ENCODE assay signal across 18 cellular contexts in genomic region chr20:32648761-32649615, GRCh38. TPM values are rescaled to one million over a fixed set of nuclear protein-coding genes. Genes with fewer than 3 reads are reported as not detected.
DNase-seq lines count a peak whose midpoint lies in the region; ATAC-seq, FAIRE-seq and TF ChIP-seq lines count a peak whose summit lies in the region.
"Had no signal": no experiment of that assay in that cellular context is flagged by ENCODE, and none has a peak within 500 bp of the region (broad histone marks: within the 10 kb centered on the region; RNA-seq: fewer than 3 reads in every experiment).

No MANE protein-coding gene starts in this region.

- H4K8ac ChIP-seq in mesendoderm (ENCODE audit: low read depth, low read length): no peak overlapping the region

- no peak overlapping the region for H3K56ac ChIP-seq in mesendoderm (ENCODE audit: low read length)

- H3K4ac ChIP-seq in mesendoderm (ENCODE audit: low read depth, low read length): no peak overlapping the region

- no peak overlapping the region for H2BK15ac ChIP-seq in mesendoderm (replicated peaks; ENCODE audit: low read depth)

- H3K36me3 ChIP-seq in GM23248 (ENCODE audit: low read depth): no peaks in the 10 kb centered on the region
- H3K36me3 ChIP-seq in bronchial epithelial cell (ENCODE audit: control insufficient read depth, insufficient read depth, low read length): no peaks in the 10 kb centered on the region
- no peaks in the 10 kb centered on the region for H3K36me3 ChIP-seq in mesendoderm (ENCODE audit: control insufficient read depth, insufficient read depth, low read length)
- H3K36me3 ChIP-seq: prostate gland had no signal

- peaks cover 7% of the 10 kb centered on the region for H3K4me1 Mint-ChIP-seq in activated CD4-positive, alpha-beta memory T cell treated with anti-CD3 and anti-CD28 coated beads for 36 hours (ENCODE audit: low read depth)

- WGBS in GM23248 (ENCODE audit: low coverage in 1 of 2, low lambda C conversion rate in 2 of 2, missing lambda C conversion rate in 2 of 2), 2 experiments: 71 to 74% methylated on average over 5 of the region's 5 CpGs
- no CpG with 5 or more reads among the region's 5 CpGs for WGBS in mesendoderm (ENCODE audit: extremely low coverage, insufficient coverage, low lambda C conversion rate)

- H3K4me2 ChIP-seq in GM23248 (ENCODE audit: unreplicated experiment): no peak overlapping the region
- no peak overlapping the region for H3K4me2 ChIP-seq in mesendoderm (ENCODE audit: low read length)

- CTCF ChIA-PET in activated CD4-positive, alpha-beta memory T cell treated with anti-CD3 and anti-CD28 coated beads for 36 hours (lab: Charles Lee): interaction anchor here (1.0 to 10.9 kb wide), 2 partner anchors 113 to 124 kb away, joined by 3 to 341 read pairs; no protein-coding TSS in a partner anchor

- no peaks in the 10 kb centered on the region for H3F3A ChIP-seq in GM23248 (ENCODE audit: insufficient read depth)

- H3K27me3 ChIP-seq in GM23248 (replicated peaks; ENCODE audit: insufficient read depth): no peaks in the 10 kb centered on the region
- peaks cover 6% of the 10 kb centered on the region for H3K27me3 ChIP-seq in bronchial epithelial cell (ENCODE audit: control insufficient read depth, insufficient read depth, low read length)
- no peaks in the 10 kb centered on the region for H3K27me3 ChIP-seq in mesendoderm (ENCODE audit: insufficient read depth, low read length, poor library complexity)

- no peaks in the 10 kb centered on the region for H3K36me3 Mint-ChIP-seq in activated CD4-positive, alpha-beta memory T cell treated with anti-CD3 and anti-CD28 coated beads for 36 hours
- H3K36me3 Mint-ChIP-seq: activated naive CD8-positive, alpha-beta T cell treated with anti-CD3 and anti-CD28 coated beads, Interleukin-2, amount 10 ng/mL, durations not matched to agents 7 days and 5 days had no signal

- no peak overlapping the region for H2BK120ac ChIP-seq in mesendoderm (ENCODE audit: low read depth, low read length)

- no peak for ATAC-seq in GM18502 (IDR thresholded peaks at IDR 0.05; ENCODE audit: poor library complexity, unreplicated experiment)

- no peak overlapping the region for H2AFZ ChIP-seq in GM23248

- H3K27ac Mint-ChIP-seq in activated CD4-positive, alpha-beta memory T cell treated with anti-CD3 and anti-CD28 coated beads for 36 hours: no peak overlapping the region
- H3K27ac Mint-ChIP-seq: activated naive CD8-positive, alpha-beta T cell treated with anti-CD3 and anti-CD28 coated beads, Interleukin-2, amount 10 ng/mL, durations not matched to agents 7 days and 5 days; T-helper 1 cell treated with Interleukin-12 subunit alpha and Interleukin-12 subunit beta and Interleukin-4 antibody, amounts not matched to agents 30 μg/mL and 1 μg/mL, for 36 hours had no signal

- H3K4me3 ChIP-seq in GM23248 (no peak overlapping the region), bronchial epithelial cell (ENCODE audit: low read depth, low read length) (no peak overlapping the region), mesendoderm (ENCODE audit: low read length) (no peak overlapping the region)
- H3K4me3 ChIP-seq: prostate gland had no signal

- H3K9ac ChIP-seq in GM23248 (no peak overlapping the region), mesendoderm (ENCODE audit: low read length) (no peak overlapping the region)

- H2AK5ac ChIP-seq in mesendoderm (ENCODE audit: low read length): peak overlapping the region; percentile 13

- TF ChIP-seq CTCF in bronchial epithelial cell (IDR thresholded peaks at IDR 0.05; ENCODE audit: insufficient read depth, low read length, severe bottlenecking): no peak

- H3K18ac ChIP-seq in mesendoderm (ENCODE audit: low read length): no peak overlapping the region

- no peaks in the 10 kb centered on the region for H3K9me2 ChIP-seq in GM23248 (ENCODE audit: insufficient read depth)

- no peak overlapping the region for H3K23ac ChIP-seq in mesendoderm (ENCODE audit: low read length)

- H3K4me3 Mint-ChIP-seq in activated CD4-positive, alpha-beta memory T cell treated with anti-CD3 and anti-CD28 coated beads for 36 hours: no peak overlapping the region
- H3K4me3 Mint-ChIP-seq: activated naive CD8-positive, alpha-beta T cell treated with anti-CD3 and anti-CD28 coated beads, Interleukin-2, amount 10 ng/mL, durations not matched to agents 7 days and 5 days; T-helper 1 cell treated with Interleukin-12 subunit alpha and Interleukin-12 subunit beta and Interleukin-4 antibody, amounts not matched to agents 30 μg/mL and 1 μg/mL, for 36 hours had no signal

- no peak overlapping the region for H2BK5ac ChIP-seq in mesendoderm (ENCODE audit: low read length)

- no peaks in the 10 kb centered on the region for H4K20me1 ChIP-seq in GM23248 (ENCODE audit: insufficient read depth)

- DNase-seq in GM23248 (peak; percentile 40), NOMO-1 treated with DMSO at 0.1 percent for 48 hours (lab: John Stamatoyannopoulos, UW; ENCODE audit: unreplicated experiment) (peak; percentile 58), bronchial epithelial cell (ENCODE audit: low read depth) (peak; percentile 82), mesendoderm (no peak), AG20443 (ENCODE audit: low spot score) (no peak), kidney glomerular epithelial cell (lab: John Stamatoyannopoulos, UW) (no peak)
- DNase-seq in activated CD4-positive, alpha-beta memory T cell treated with anti-CD3 and anti-CD28 coated beads for 36 hours: no peak
- DNase-seq: activated CD4-positive, alpha-beta T cell treated with anti-CD3 and anti-CD28 coated beads for 48 hours; activated naive CD8-positive, alpha-beta T cell treated with anti-CD3 and anti-CD28 coated beads, Interleukin-2, amount 10 ng/mL, durations not matched to agents 7 days and 5 days; NCI-H1092 treated with DMSO at 0.1 percent for 48 hours; NCI-H345; substantia nigra had no signal

- FAIRE-seq in bronchial epithelial cell (lab: Jason Lieb, UNC): peak; percentile 7
- FAIRE-seq: keratinocyte had no signal

- H3K79me2 ChIP-seq in GM23248 (ENCODE audit: insufficient read depth) (no peaks in the 10 kb centered on the region), mesendoderm (ENCODE audit: control insufficient read depth, insufficient read depth, low read length) (no peaks in the 10 kb centered on the region)

- intact Hi-C loops in activated CD4-positive, alpha-beta memory T cell treated with anti-CD3 and anti-CD28 coated beads for 36 hours (cut with micrococcal nuclease): no loop called here

- POLR2A ChIA-PET in activated CD4-positive, alpha-beta memory T cell treated with anti-CD3 and anti-CD28 coated beads for 36 hours (lab: Charles Lee): no interaction called here

- no peaks in the 10 kb centered on the region for H3K9me3 Mint-ChIP-seq in activated CD4-positive, alpha-beta memory T cell treated with anti-CD3 and anti-CD28 coated beads for 36 hours
- H3K9me3 Mint-ChIP-seq: activated naive CD8-positive, alpha-beta T cell treated with anti-CD3 and anti-CD28 coated beads, Interleukin-2, amount 10 ng/mL, durations not matched to agents 7 days and 5 days; T-helper 1 cell treated with Interleukin-12 subunit alpha and Interleukin-12 subunit beta and Interleukin-4 antibody, amounts not matched to agents 30 μg/mL and 1 μg/mL, for 36 hours had no signal

- H3K27ac ChIP-seq in GM23248 (no peak overlapping the region), mesendoderm (ENCODE audit: low read depth, low read length) (no peak overlapping the region)
- H3K27ac ChIP-seq: prostate gland had no signal

- no peaks in the 10 kb centered on the region for H3K9me3 ChIP-seq in GM23248 (ENCODE audit: low read depth)
- H3K9me3 ChIP-seq: prostate gland had no signal

- no peaks in the 10 kb centered on the region for H3K79me1 ChIP-seq in mesendoderm (ENCODE audit: low read length)

- H3K27me3 Mint-ChIP-seq in activated CD4-positive, alpha-beta memory T cell treated with anti-CD3 and anti-CD28 coated beads for 36 hours: no peaks in the 10 kb centered on the region

- H4K5ac ChIP-seq in mesendoderm (ENCODE audit: low read length): no peak overlapping the region

- H3K4me1 ChIP-seq in GM23248 (ENCODE audit: insufficient read depth) (no peaks in the 10 kb centered on the region), mesendoderm (ENCODE audit: control insufficient read depth, low read depth, low read length) (peaks cover 3% of the 10 kb centered on the region)
- H3K4me1 ChIP-seq: prostate gland had no signal

- in situ Hi-C loops in GM23248 (cut with MboI): no loop called here

RNA-seq across cellular contexts. Expression of gene C20orf203, which starts 24.8 kb away (rescaled TPM):
- total RNA-seq in GM23248 (2014; rRNA removed; shearing (Covaris generic)): not detected in 2 replicates
- not detected in 2 replicates for polyA plus RNA-seq in GM23248 (2016; fragmentation: Nextera tagmentation; extraction: Ambion mirVana)
- under 0.01 TPM in 2 replicates for total RNA-seq in bronchial epithelial cell
- polyA plus RNA-seq in mesendoderm (2013, experiment 1 of 2): not detected
- polyA plus RNA-seq in mesendoderm (2013, experiment 2 of 2): not detected
- total RNA-seq in activated CD4-positive, alpha-beta memory T cell treated with anti-CD3 and anti-CD28 coated beads for 36 hours: under 1 TPM in 1 of 2 experiments, not detected in 1; 0.05 TPM
- total RNA-seq: glomerular endothelial cell, HT-29 had no signal
- polyA plus RNA-seq: keratinocyte had no signal

Comparison
In these comparisons a context has a peak if more than half of its experiments do, and no peak if none do; other contexts are left out.
1. DNase-seq: peak in GM23248 (single experiment), NOMO-1 treated with DMSO at 0.1 percent for 48 hours (single experiment) and bronchial epithelial cell (single experiment); none in mesendoderm (single experiment), activated CD4-positive, alpha-beta memory T cell treated with anti-CD3 and anti-CD28 coated beads for 36 hours (single experiment), AG20443 (single experiment) and kidney glomerular epithelial cell (single experiment).